Comparison of ENCODE assay signal across 8 cellular contexts in the genomic region with DNA sequence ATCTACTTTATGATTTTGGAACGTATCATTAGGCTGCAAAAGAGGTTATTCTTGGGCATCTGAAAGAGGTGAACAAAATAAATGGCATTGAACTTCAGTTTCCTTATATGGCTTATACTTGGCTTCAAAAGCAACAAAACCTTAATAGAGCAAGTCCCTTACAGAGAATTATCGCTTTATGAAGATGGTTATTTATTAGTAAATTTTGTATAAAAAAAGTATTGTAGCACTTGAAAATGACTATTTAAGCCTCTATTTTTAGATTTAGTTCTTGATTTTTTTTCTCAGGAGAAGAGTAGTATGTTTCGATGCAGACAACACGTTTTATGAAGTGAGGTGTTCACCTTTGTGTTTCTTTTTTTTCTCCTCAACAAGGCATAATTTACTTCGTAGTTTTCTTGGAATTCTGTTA. TPM values are rescaled to one million over a fixed set of nuclear protein-coding genes. Genes with fewer than 3 reads are reported as not detected.
A peak's percentile ranks its signal among the peaks of the same experiment; 100 is the strongest.
DNase-seq lines count a peak whose midpoint lies in the region; TF ChIP-seq lines count a peak whose summit lies in the region.

No MANE protein-coding gene starts in this region.

- H3K9me3 ChIP-seq in Peyer's patch, result no peaks in the 10 kb centered on the region
- H3K9me3 ChIP-seq in esophagus squamous epithelium, result no peaks in the 10 kb centered on the region

- H3K36me3 ChIP-seq in Peyer's patch (no peaks in the 10 kb centered on the region), esophagus squamous epithelium (no peaks in the 10 kb centered on the region), rectal smooth muscle tissue (ENCODE audit: control insufficient read depth, insufficient read depth, low read length) (no peaks in the 10 kb centered on the region)

- WGBS in esophagus squamous epithelium, 2 donors, result 5 to 9% methylated on average over 5 of the region's 5 CpGs

- H3K27me3 ChIP-seq in Peyer's patch (no peaks in the 10 kb centered on the region), esophagus squamous epithelium (no peaks in the 10 kb centered on the region), rectal smooth muscle tissue (ENCODE audit: control insufficient read depth, insufficient read depth, low read length) (no peaks in the 10 kb centered on the region)

- no peak overlapping the region for H3K9ac ChIP-seq in rectal smooth muscle tissue (ENCODE audit: low read length)

- TF ChIP-seq CTCF in GM12875 (IDR thresholded peaks at IDR 0.05; ENCODE audit: borderline replicate concordance, insufficient read depth, low read depth, low read length) (no peak), Peyer's patch (IDR thresholded peaks at IDR 0.05) (no peak), esophagus squamous epithelium (IDR thresholded peaks at IDR 0.05) (no peak)

- intact Hi-C loops in esophagus squamous epithelium (cut with DNase I), result loop anchor here (10.0 kb wide), 1 partner anchor 216 kb away; the partner anchor contains the start of gene SREK1

- H3K4me3 ChIP-seq in GM12875 (ENCODE audit: low read depth, low read length) (peak overlapping the region; percentile 84), Peyer's patch (peak overlapping the region; percentile 75 to 99 (median 95)), esophagus squamous epithelium (peak overlapping the region; percentile 68 to 95 (median 87)), rectal smooth muscle tissue (ENCODE audit: low read length) (peak overlapping the region; percentile 95)

- DNase-seq in Peyer's patch, result no peak
- DNase-seq in esophagus squamous epithelium (lab: John Stamatoyannopoulos, UW), result no peak
- no peak for DNase-seq in activated effector memory CD4-positive, alpha-beta T cell treated with Interleukin-2 at 50 U/mL for 16 hours
- DNase-seq in SKM-1 treated with dmso at 0.1 percent for 144 hours (lab: John Stamatoyannopoulos, UW; ENCODE audit: unreplicated experiment), result no peak
- no peak for DNase-seq in NCI-H2196 treated with DMSO at 0.1 percent for 48 hours (lab: John Stamatoyannopoulos, UW; ENCODE audit: unreplicated experiment)
- no peak for DNase-seq in mesenteric fat pad (ENCODE audit: low spot score)

- H3K27ac ChIP-seq in Peyer's patch (peak overlapping the region in 3 of 4 donors; percentile 96 to 99 (median 96)), esophagus squamous epithelium (peak overlapping the region in 2 of 4 donors; percentile 99 to 100), rectal smooth muscle tissue (ENCODE audit: low read depth, low read length) (peak overlapping the region; percentile 99)

- TF ChIP-seq POLR2A in Peyer's patch (IDR thresholded peaks at IDR 0.05) (no peak), esophagus squamous epithelium (IDR thresholded peaks at IDR 0.05) (no peak)

- peaks cover 0 to 15% (median 6%) of the 10 kb centered on the region in 4 donors for H3K4me1 ChIP-seq in Peyer's patch
- H3K4me1 ChIP-seq in esophagus squamous epithelium, result peaks cover 0 to 55% (median 15%) of the 10 kb centered on the region in 3 donors
- no peaks in the 10 kb centered on the region for H3K4me1 ChIP-seq in rectal smooth muscle tissue (ENCODE audit: control insufficient read depth, insufficient read depth, low read length)

RNA-seq across cellular contexts. Expression of gene ERBIN, which starts 2.0 kb away (rescaled TPM):
- 100 to 1,000 TPM; 116 to 218 (median 152) TPM for total RNA-seq in Peyer's patch
- total RNA-seq in esophagus squamous epithelium, result 10 to 100 TPM; 27.4 to 62.6 (median 48.6) TPM
- total RNA-seq in mesenteric fat pad, result 54.0 TPM
